1 cellular context compared by ENCODE assay signal in the genomic region with DNA sequence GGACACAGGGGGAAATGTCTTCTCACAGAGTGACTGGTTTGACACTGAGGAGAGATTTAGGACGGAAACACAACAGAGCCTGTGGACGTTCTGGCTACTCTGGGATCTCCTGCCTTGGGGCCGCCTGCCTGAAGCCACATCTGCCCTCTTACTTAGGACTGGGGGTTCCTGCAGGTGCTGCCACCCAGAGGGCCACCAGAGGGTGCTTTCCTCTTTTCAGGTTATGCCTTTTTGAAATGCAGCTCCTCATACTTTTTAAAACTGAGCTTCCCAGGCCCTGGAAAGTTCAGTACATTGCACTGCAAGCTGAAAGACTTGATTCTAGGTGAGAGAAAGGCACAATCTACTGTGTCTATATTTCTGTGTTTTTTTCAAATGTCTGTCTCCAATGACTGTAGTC.
TF ChIP-seq lines count a peak whose summit lies in the region.

No MANE protein-coding gene starts in this region.

TF ChIP-seq in GM23338, 12 proteins besides CTCF, POLR2A, EP300 and RAD21 (continued from another document):
- TF ChIP-seq, protein P1, sequence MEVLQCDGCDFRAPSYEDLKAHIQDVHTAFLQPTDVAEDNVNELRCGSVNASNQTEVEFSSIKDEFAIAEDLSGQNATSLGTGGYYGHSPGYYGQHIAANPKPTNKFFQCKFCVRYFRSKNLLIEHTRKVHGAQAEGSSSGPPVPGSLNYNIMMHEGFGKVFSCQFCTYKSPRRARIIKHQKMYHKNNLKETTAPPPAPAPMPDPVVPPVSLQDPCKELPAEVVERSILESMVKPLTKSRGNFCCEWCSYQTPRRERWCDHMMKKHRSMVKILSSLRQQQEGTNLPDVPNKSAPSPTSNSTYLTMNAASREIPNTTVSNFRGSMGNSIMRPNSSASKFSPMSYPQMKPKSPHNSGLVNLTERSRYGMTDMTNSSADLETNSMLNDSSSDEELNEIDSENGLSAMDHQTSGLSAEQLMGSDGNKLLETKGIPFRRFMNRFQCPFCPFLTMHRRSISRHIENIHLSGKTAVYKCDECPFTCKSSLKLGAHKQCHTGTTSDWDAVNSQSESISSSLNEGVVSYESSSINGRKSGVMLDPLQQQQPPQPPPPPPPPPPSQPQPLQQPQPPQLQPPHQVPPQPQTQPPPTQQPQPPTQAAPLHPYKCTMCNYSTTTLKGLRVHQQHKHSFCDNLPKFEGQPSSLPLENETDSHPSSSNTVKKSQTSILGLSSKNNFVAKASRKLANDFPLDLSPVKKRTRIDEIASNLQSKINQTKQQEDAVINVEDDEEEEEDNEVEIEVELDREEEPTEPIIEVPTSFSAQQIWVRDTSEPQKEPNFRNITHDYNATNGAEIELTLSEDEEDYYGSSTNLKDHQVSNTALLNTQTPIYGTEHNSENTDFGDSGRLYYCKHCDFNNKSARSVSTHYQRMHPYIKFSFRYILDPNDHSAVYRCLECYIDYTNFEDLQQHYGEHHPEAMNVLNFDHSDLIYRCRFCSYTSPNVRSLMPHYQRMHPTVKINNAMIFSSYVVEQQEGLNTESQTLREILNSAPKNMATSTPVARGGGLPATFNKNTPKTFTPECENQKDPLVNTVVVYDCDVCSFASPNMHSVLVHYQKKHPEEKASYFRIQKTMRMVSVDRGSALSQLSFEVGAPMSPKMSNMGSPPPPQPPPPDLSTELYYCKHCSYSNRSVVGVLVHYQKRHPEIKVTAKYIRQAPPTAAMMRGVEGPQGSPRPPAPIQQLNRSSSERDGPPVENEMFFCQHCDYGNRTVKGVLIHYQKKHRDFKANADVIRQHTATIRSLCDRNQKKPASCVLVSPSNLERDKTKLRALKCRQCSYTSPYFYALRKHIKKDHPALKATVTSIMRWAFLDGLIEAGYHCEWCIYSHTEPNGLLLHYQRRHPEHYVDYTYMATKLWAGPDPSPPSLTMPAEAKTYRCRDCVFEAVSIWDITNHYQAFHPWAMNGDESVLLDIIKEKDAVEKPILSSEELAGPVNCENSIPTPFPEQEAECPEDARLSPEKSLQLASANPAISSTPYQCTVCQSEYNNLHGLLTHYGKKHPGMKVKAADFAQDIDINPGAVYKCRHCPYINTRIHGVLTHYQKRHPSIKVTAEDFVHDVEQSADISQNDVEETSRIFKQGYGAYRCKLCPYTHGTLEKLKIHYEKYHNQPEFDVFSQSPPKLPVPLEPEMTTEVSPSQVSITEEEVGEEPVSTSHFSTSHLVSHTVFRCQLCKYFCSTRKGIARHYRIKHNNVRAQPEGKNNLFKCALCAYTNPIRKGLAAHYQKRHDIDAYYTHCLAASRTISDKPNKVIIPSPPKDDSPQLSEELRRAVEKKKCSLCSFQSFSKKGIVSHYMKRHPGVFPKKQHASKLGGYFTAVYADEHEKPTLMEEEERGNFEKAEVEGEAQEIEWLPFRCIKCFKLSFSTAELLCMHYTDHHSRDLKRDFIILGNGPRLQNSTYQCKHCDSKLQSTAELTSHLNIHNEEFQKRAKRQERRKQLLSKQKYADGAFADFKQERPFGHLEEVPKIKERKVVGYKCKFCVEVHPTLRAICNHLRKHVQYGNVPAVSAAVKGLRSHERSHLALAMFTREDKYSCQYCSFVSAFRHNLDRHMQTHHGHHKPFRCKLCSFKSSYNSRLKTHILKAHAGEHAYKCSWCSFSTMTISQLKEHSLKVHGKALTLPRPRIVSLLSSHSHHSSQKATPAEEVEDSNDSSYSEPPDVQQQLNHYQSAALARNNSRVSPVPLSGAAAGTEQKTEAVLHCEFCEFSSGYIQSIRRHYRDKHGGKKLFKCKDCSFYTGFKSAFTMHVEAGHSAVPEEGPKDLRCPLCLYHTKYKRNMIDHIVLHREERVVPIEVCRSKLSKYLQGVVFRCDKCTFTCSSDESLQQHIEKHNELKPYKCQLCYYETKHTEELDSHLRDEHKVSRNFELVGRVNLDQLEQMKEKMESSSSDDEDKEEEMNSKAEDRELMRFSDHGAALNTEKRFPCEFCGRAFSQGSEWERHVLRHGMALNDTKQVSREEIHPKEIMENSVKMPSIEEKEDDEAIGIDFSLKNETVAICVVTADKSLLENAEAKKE (CRISPR knock-in tag; IDR thresholded peaks at IDR 0.05), result no peak
- TF ChIP-seq, protein P2, sequence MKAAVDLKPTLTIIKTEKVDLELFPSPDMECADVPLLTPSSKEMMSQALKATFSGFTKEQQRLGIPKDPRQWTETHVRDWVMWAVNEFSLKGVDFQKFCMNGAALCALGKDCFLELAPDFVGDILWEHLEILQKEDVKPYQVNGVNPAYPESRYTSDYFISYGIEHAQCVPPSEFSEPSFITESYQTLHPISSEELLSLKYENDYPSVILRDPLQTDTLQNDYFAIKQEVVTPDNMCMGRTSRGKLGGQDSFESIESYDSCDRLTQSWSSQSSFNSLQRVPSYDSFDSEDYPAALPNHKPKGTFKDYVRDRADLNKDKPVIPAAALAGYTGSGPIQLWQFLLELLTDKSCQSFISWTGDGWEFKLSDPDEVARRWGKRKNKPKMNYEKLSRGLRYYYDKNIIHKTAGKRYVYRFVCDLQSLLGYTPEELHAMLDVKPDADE (IDR thresholded peaks at IDR 0.05), result no peak
